Comparison of ENCODE assay signal across 1 cellular context in genomic region chr15:101446527-101447167, GRCh38.
A peak's percentile ranks its signal among the peaks of the same experiment; 100 is the strongest.
TF ChIP-seq lines count a peak whose summit lies in the region.

No MANE protein-coding gene starts in this region.

TF ChIP-seq in HepG2, 621 proteins besides CTCF, POLR2A, EP300 and RAD21 (continued from another document and continues in another):
- no peak for TF ChIP-seq STAT6 (CRISPR knock-in tag; IDR thresholded peaks at IDR 0.05; ENCODE audit: borderline replicate concordance)
- TF ChIP-seq ZNF24 (IDR thresholded peaks at IDR 0.05): no peak
- no peak for TF ChIP-seq STAG1 (CRISPR knock-in tag; IDR thresholded peaks at IDR 0.05)
- no peak for TF ChIP-seq ZFP90 (CRISPR knock-in tag; IDR thresholded peaks at IDR 0.05; ENCODE audit: borderline replicate concordance)
- TF ChIP-seq JUND (CRISPR knock-in tag; IDR thresholded peaks at IDR 0.05): peak; percentile 71; the same call in 1 of the 2 replicates
- no peak for TF ChIP-seq ZNF34 (CRISPR knock-in tag; IDR thresholded peaks at IDR 0.05; ENCODE audit: borderline replicate concordance)
- TF ChIP-seq CEBPZ (IDR thresholded peaks at IDR 0.05; ENCODE audit: low read length): no peak
- TF ChIP-seq ZNF552 (CRISPR knock-in tag; IDR thresholded peaks at IDR 0.05; ENCODE audit: borderline replicate concordance): no peak
- no peak for TF ChIP-seq ESRRA (CRISPR knock-in tag; IDR thresholded peaks at IDR 0.05; ENCODE audit: low read depth)
- TF ChIP-seq KLF13 (CRISPR knock-in tag; IDR thresholded peaks at IDR 0.05): no peak
- TF ChIP-seq ZMYM2 (CRISPR knock-in tag; IDR thresholded peaks at IDR 0.05): no peak
- TF ChIP-seq KIAA2018 (CRISPR knock-in tag; IDR thresholded peaks at IDR 0.05; ENCODE audit: borderline replicate concordance): no peak
- no peak for TF ChIP-seq HCFC1 (IDR thresholded peaks at IDR 0.05; ENCODE audit: low read depth, low read length)
- TF ChIP-seq DZIP1 (CRISPR knock-in tag; IDR thresholded peaks at IDR 0.05): no peak
- no peak for TF ChIP-seq ZNF740 (CRISPR knock-in tag; IDR thresholded peaks at IDR 0.05)
- no peak for TF ChIP-seq RFX1 (IDR thresholded peaks at IDR 0.05)
- TF ChIP-seq TARDBP (CRISPR knock-in tag; IDR thresholded peaks at IDR 0.05): no peak
- TF ChIP-seq MED1 (CRISPR knock-in tag; IDR thresholded peaks at IDR 0.05): peak; percentile 81
- no peak for TF ChIP-seq ZNF672 (CRISPR knock-in tag; IDR thresholded peaks at IDR 0.05)
- no peak for TF ChIP-seq ZBTB46 (CRISPR knock-in tag; IDR thresholded peaks at IDR 0.05; ENCODE audit: borderline replicate concordance)
- TF ChIP-seq NR2F1 (CRISPR knock-in tag; IDR thresholded peaks at IDR 0.05): peak; percentile 57 to 61; a peak in 3 of 4 replicates
- no peak for TF ChIP-seq ADNP (CRISPR knock-in tag; IDR thresholded peaks at IDR 0.05)
- no peak for TF ChIP-seq ARHGAP35 (CRISPR knock-in tag; IDR thresholded peaks at IDR 0.05; ENCODE audit: borderline replicate concordance)
- TF ChIP-seq DNMT3B (CRISPR knock-in tag; conservative IDR thresholded peaks at IDR 0.05): no peak
- TF ChIP-seq ZNF430 (CRISPR knock-in tag; IDR thresholded peaks at IDR 0.05): no peak
- no peak for TF ChIP-seq MTF2 (CRISPR knock-in tag; IDR thresholded peaks at IDR 0.05; ENCODE audit: borderline replicate concordance)
- no peak for TF ChIP-seq ZMYM4 (CRISPR knock-in tag; IDR thresholded peaks at IDR 0.05)
- TF ChIP-seq ZC3H4 (CRISPR knock-in tag; IDR thresholded peaks at IDR 0.05; ENCODE audit: borderline replicate concordance): 0 out of 2 replicates have a peak, but pooled peaks have one; percentile 43
- no peak; the same call in 1 of the 2 replicates for TF ChIP-seq POLR2G (IDR thresholded peaks at IDR 0.05; ENCODE audit: low read depth, low read length)
- TF ChIP-seq DMAP1 (CRISPR knock-in tag; IDR thresholded peaks at IDR 0.05): no peak
- TF ChIP-seq TRIM24 (CRISPR knock-in tag; IDR thresholded peaks at IDR 0.05): no peak
- no peak for TF ChIP-seq SP2 (CRISPR knock-in tag; IDR thresholded peaks at IDR 0.05)
- TF ChIP-seq TCF12 (IDR thresholded peaks at IDR 0.05): no peak
- no peak for TF ChIP-seq TCF12 (CRISPR knock-in tag; IDR thresholded peaks at IDR 0.05)
- no peak for TF ChIP-seq PRDM10 (CRISPR knock-in tag; IDR thresholded peaks at IDR 0.05; ENCODE audit: low read depth)
- TF ChIP-seq MBD4 (IDR thresholded peaks at IDR 0.05; ENCODE audit: borderline replicate concordance, low read length): no peak
- no peak for TF ChIP-seq MXD4 (CRISPR knock-in tag; IDR thresholded peaks at IDR 0.05)
- 0 out of 2 replicates have a peak, but pooled peaks have one; percentile 32 for TF ChIP-seq KMT2A (CRISPR knock-in tag; IDR thresholded peaks at IDR 0.05)
- TF ChIP-seq ZFP1 (CRISPR knock-in tag; IDR thresholded peaks at IDR 0.05): no peak
- TF ChIP-seq TGIF2 (CRISPR knock-in tag; IDR thresholded peaks at IDR 0.05): no peak
- peak; percentile 95 for TF ChIP-seq FOSL2 (CRISPR knock-in tag; IDR thresholded peaks at IDR 0.05)
- TF ChIP-seq TBP (CRISPR knock-in tag; IDR thresholded peaks at IDR 0.05): no peak
